In the genomic region with DNA sequence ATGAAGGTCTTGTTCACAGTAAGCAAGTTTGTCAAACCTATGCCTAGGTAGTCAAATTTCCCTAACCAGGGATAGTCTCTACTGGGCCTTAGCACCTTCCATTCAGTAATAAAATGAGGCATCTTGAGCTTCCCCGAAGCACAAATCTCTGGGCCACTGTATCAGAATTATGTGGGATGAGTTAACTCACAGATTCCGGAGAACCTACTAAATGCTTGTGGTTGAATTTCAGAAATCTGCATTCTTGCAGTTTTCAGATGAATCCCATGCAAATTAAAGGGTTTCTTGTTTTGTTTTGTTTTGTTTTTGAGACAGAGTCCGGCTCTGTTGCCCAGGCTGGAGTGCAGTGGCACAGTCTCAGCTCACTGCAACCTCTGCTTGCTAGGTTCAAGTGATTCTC, we compare ENCODE assay signal across 28 cellular contexts.
"Had no signal": no experiment of that assay in that cellular context is flagged by ENCODE, and none has a peak within 500 bp of the region (broad histone marks: within the 10 kb centered on the region; RNA-seq: fewer than 3 reads in every experiment).

No MANE protein-coding gene starts in this region.

- H3K4me3 ChIP-seq: SJCRH30 had no signal

- H3K4me2 ChIP-seq: KMS-11, SK-N-SH had no signal

- ATAC-seq: activated CD4-positive, alpha-beta T cell treated with anti-CD3 and anti-CD28 coated beads for 36 hours; activated T-helper 17 cell treated with anti-CD3 and anti-CD28 coated beads, Interleukin-2, amount 50 U/mL, for 72 hours; Panc1 had no signal

- H3K27ac ChIP-seq: KMS-11, RWPE1, SJCRH30, WERI-Rb-1 had no signal

- H3K36me3 ChIP-seq: SJCRH30, WERI-Rb-1 had no signal

- DNase-seq: activated CD4-positive, alpha-beta memory T cell treated with anti-CD3 and anti-CD28 coated beads, Interleukin-2, amount 10 ng/mL, durations not matched to agents 7 days and 5 days; activated CD4-positive, alpha-beta T cell treated with anti-CD3 and anti-CD28 coated beads for 36 hours; activated CD4-positive, alpha-beta T cell treated with anti-CD3 and anti-CD28 coated beads, Interleukin-2, amount 50 U/mL, for 1 hour; activated gamma-delta T cell; activated naive CD4-positive, alpha-beta T cell treated with anti-CD3 and anti-CD28 coated beads, Interleukin-2, amount 10 ng/mL, durations not matched to agents 7 days and 5 days; activated naive CD8-positive, alpha-beta T cell treated with anti-CD3 and anti-CD28 coated beads for 36 hours; activated T-cell treated with anti-CD3 and anti-CD28 coated beads for 4 hours; activated T-cell treated with anti-CD3 and anti-CD28 coated beads, Interleukin-2, amount 50 U/mL, for 48 hours; anterior cingulate cortex; cerebellar nuclear complex; MM.1S; NCI-H1105; NCI-H1436; NCI-H1694 treated with DMSO at 0.1 percent for 48 hours; NCI-H2029 treated with DMSO at 0.1 percent for 48 hours; NCI-H510A treated with DMSO at 0.1 percent for 48 hours; NCI-H69; NK-92 treated with Interleukin-12 subunit alpha and Interleukin-12 subunit beta, amount 100 ng/mL, for 24 hours; OCI-M1; Right ventricle myocardium superior; SJCRH30; SK-N-SH; T-helper 1 cell; WERI-Rb-1 had no signal

- H3K9me3 ChIP-seq: SJCRH30, SK-N-SH had no signal

- H3K27me3 ChIP-seq: SJCRH30 had no signal
